In the genomic region with DNA sequence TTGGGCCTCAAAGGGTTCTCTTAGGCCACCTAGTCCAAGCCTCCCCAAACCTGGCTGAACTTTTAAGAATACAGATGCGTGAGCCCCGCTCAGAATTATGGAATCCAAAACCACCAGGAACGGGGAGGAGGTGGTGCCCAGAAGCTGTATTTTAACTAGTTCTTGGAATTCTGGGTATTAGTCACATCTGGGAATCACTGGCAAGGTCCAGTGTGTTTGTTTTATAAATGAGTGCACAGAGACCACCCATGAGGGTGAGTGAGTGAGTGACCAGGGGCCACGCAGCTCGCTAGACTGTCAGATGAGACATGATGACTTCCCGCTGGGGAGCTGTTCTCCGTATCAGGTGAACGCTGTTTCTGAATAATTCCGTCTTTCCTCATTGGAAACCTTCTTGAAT, we compare ENCODE assay signal across 22 cellular contexts. TPM values are rescaled to one million over a fixed set of nuclear protein-coding genes. Genes with fewer than 3 reads are reported as not detected.
A peak's percentile ranks its signal among the peaks of the same experiment; 100 is the strongest.
DNase-seq lines count a peak whose midpoint lies in the region; ATAC-seq, FAIRE-seq and TF ChIP-seq lines count a peak whose summit lies in the region.
"Had no signal": no experiment of that assay in that cellular context is flagged by ENCODE, and none has a peak within 500 bp of the region (broad histone marks: within the 10 kb centered on the region; RNA-seq: fewer than 3 reads in every experiment).

No MANE protein-coding gene starts in this region.

- FAIRE-seq in GM12892 (lab: Jason Lieb, UNC), result no peak
- FAIRE-seq: A549, D721Med, GM18507 had no signal

- H3K4me1 Mint-ChIP-seq in WTC11, result peaks cover 29% of the 10 kb centered on the region
- H3K4me1 Mint-ChIP-seq: CD14-positive monocyte had no signal

- H3K27me3 ChIP-seq in BLaER1, result no peaks in the 10 kb centered on the region
- H3K27me3 ChIP-seq in heart left ventricle, result no peaks in the 10 kb centered on the region

- DNase-seq in WTC11 (ENCODE audit: low spot score), result no peak
- DNase-seq in posterior vena cava (ENCODE audit: low spot score), result peak; percentile 34
- DNase-seq in nucleus accumbens (lab: John Stamatoyannopoulos, UW), result no peak
- DNase-seq in GM12892 (ENCODE audit: insufficient read length), result no peak
- DNase-seq in heart left ventricle, result no peak
- DNase-seq in SKM-1 (lab: John Stamatoyannopoulos, UW; ENCODE audit: unreplicated experiment), result no peak
- DNase-seq: 8988T; ACHN; CD4-positive, alpha-beta T cell; CD8-positive, alpha-beta memory T cell; DMS 273 treated with DMSO at 0.1 percent for 48 hours; DMS79; H9; HFFc6 had no signal

- intact Hi-C loops in posterior vena cava (cut with DNase I), result loop anchor here in 1 of 2 donors (10.0 kb wide), 1 partner anchor 52 kb away; no protein-coding TSS in a partner anchor
- intact Hi-C loops in heart left ventricle (cut with DNase I), result no loop called here

- TF ChIP-seq CTCF in HEK293 (tag by site-specific recombination; IDR thresholded peaks at IDR 0.05), result no peak
- no peak for TF ChIP-seq CTCF in WTC11 (IDR thresholded peaks at IDR 0.05)
- TF ChIP-seq CTCF in heart left ventricle (IDR thresholded peaks at IDR 0.05), result no peak

- CTCF ChIA-PET in HEK293 (lab: Yijun Ruan, JAX) (interaction anchor here (0.6 to 4.2 kb wide), 7 partner anchors 10 to 310 kb away, joined by 3 to 29 read pairs (median 4); no protein-coding TSS in a partner anchor), WTC11 (lab: Charles Lee) (interaction anchor here (1.5 to 3.0 kb wide), 3 partner anchors 10 to 64 kb away, joined by 4 to 29 read pairs (median 14); no protein-coding TSS in a partner anchor)

- TF ChIP-seq POLR2A in GM12892 (IDR thresholded peaks at IDR 0.05; ENCODE audit: low read depth, low read length) (no peak), heart left ventricle (IDR thresholded peaks at IDR 0.05) (no peak)

- H3K4me3 ChIP-seq in BLaER1 (no peak overlapping the region), HEK293 (ENCODE audit: low read depth, low read length) (no peak overlapping the region), heart left ventricle (no peak overlapping the region)
- H3K4me3 ChIP-seq: A549, GM23338 had no signal

- H3K27ac ChIP-seq in BLaER1 (no peak overlapping the region), HEK293 (ENCODE audit: extremely low read depth, low read depth, low read length) (no peak overlapping the region), heart left ventricle (no peak overlapping the region)
- H3K27ac ChIP-seq: A549 had no signal

- H3K27me3 Mint-ChIP-seq in WTC11 (ENCODE audit: low read depth), result no peaks in the 10 kb centered on the region
- H3K27me3 Mint-ChIP-seq: CD4-positive, alpha-beta T cell; CD8-positive, alpha-beta memory T cell had no signal

- H3K9me3 Mint-ChIP-seq in WTC11, result no peaks in the 10 kb centered on the region
- H3K9me3 Mint-ChIP-seq: CD4-positive, alpha-beta T cell; CD8-positive, alpha-beta memory T cell; GM23338; H9; HFFc6 had no signal

- no peaks in the 10 kb centered on the region for H3K9me3 ChIP-seq in BLaER1
- no peaks in the 10 kb centered on the region for H3K9me3 ChIP-seq in HEK293 (ENCODE audit: control insufficient read depth, insufficient read depth, low read depth, low read length)
- H3K9me3 ChIP-seq in heart left ventricle, result no peaks in the 10 kb centered on the region
- H3K9me3 ChIP-seq: A549 had no signal

- H3K4me1 ChIP-seq in BLaER1 (peaks cover 39% of the 10 kb centered on the region), HEK293 (ENCODE audit: control insufficient read depth, insufficient read depth, low read length) (peaks cover 3% of the 10 kb centered on the region; the same call in 1 of the 2 replicates), heart left ventricle (peaks cover 0 to 4% (median 0%) of the 10 kb centered on the region in 12 donors)
- H3K4me1 ChIP-seq: A549 had no signal

- H4K20me1 ChIP-seq in BLaER1, result peaks cover 80% of the 10 kb centered on the region

- H3K4me3 Mint-ChIP-seq in WTC11, result no peak overlapping the region
- H3K4me3 Mint-ChIP-seq: CD14-positive monocyte; CD4-positive, alpha-beta T cell; CD8-positive, alpha-beta memory T cell; GM23338; H9; HFFc6 had no signal

- no peak overlapping the region for H3K9ac ChIP-seq in BLaER1

- POLR2A ChIA-PET in HEK293 (lab: Yijun Ruan, JAX), result no interaction called here
- POLR2A ChIA-PET in WTC11 (lab: Charles Lee), result no interaction called here

- WGBS in heart left ventricle, 4 donors, result 94 to 97% (median 95%) methylated on average over 9 of the region's 9 CpGs

- peaks cover 53% of the 10 kb centered on the region for H3K36me3 Mint-ChIP-seq in WTC11

- ATAC-seq in WTC11 (no peak), heart left ventricle (no peak)
- ATAC-seq: A549, GM23338, HCT116 had no signal

- H3K4me2 ChIP-seq in BLaER1, result peak overlapping the region; percentile 80
- H3K4me2 ChIP-seq: A549, GM23338 had no signal

- H3K36me3 ChIP-seq in BLaER1 (peaks cover 81% of the 10 kb centered on the region), HEK293 (ENCODE audit: control insufficient read depth in 2 of 2, insufficient read depth in 1 of 2, low read length in 2 of 2) (peaks cover 0 to 77% of the 10 kb centered on the region in 2 experiments; a peak in 2 of 3 replicates), heart left ventricle (peaks cover 6 to 100% (median 91%) of the 10 kb centered on the region in 9 donors)

- peak overlapping the region; percentile 68; the same call in 1 of the 2 replicates for H3K27ac Mint-ChIP-seq in WTC11
- H3K27ac Mint-ChIP-seq: CD4-positive, alpha-beta T cell; GM23338; H9; HFFc6 had no signal

TF ChIP-seq in HEK293, 187 proteins besides CTCF, POLR2A, EP300 and RAD21 (continues in another document):
- TF ChIP-seq ZNF560 (tag by site-specific recombination; IDR thresholded peaks at IDR 0.05; ENCODE audit: borderline replicate concordance) (no peak), ZBTB49 (tag by site-specific recombination; IDR thresholded peaks at IDR 0.05; ENCODE audit: low read depth) (no peak), ZNF138 (tag by site-specific recombination; IDR thresholded peaks at IDR 0.05; ENCODE audit: borderline replicate concordance) (no peak), ZNF221 (tag by site-specific recombination; IDR thresholded peaks at IDR 0.05; ENCODE audit: borderline replicate concordance) (no peak), IKZF3 (tag by site-specific recombination; IDR thresholded peaks at IDR 0.05) (no peak), ZBTB20 (tag by site-specific recombination; IDR thresholded peaks at IDR 0.05) (peak; percentile 26; the same call in 1 of the 2 replicates)

TF ChIP-seq in WTC11, 78 proteins besides CTCF, POLR2A, EP300 and RAD21 (continues in another document):
- no peak for TF ChIP-seq OVOL2 (CRISPR knock-in tag; IDR thresholded peaks at IDR 0.05; ENCODE audit: borderline replicate concordance)
- TF ChIP-seq, protein P1, sequence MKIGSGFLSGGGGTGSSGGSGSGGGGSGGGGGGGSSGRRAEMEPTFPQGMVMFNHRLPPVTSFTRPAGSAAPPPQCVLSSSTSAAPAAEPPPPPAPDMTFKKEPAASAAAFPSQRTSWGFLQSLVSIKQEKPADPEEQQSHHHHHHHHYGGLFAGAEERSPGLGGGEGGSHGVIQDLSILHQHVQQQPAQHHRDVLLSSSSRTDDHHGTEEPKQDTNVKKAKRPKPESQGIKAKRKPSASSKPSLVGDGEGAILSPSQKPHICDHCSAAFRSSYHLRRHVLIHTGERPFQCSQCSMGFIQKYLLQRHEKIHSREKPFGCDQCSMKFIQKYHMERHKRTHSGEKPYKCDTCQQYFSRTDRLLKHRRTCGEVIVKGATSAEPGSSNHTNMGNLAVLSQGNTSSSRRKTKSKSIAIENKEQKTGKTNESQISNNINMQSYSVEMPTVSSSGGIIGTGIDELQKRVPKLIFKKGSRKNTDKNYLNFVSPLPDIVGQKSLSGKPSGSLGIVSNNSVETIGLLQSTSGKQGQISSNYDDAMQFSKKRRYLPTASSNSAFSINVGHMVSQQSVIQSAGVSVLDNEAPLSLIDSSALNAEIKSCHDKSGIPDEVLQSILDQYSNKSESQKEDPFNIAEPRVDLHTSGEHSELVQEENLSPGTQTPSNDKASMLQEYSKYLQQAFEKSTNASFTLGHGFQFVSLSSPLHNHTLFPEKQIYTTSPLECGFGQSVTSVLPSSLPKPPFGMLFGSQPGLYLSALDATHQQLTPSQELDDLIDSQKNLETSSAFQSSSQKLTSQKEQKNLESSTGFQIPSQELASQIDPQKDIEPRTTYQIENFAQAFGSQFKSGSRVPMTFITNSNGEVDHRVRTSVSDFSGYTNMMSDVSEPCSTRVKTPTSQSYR (CRISPR knock-in tag; IDR thresholded peaks at IDR 0.05), result no peak
- no peak for TF ChIP-seq ESRRA (CRISPR knock-in tag; IDR thresholded peaks at IDR 0.05; ENCODE audit: borderline replicate concordance)
- no peak for TF ChIP-seq ELF4 (CRISPR knock-in tag; IDR thresholded peaks at IDR 0.05; ENCODE audit: low read depth)
- no peak for TF ChIP-seq CBFB (CRISPR knock-in tag; IDR thresholded peaks at IDR 0.05; ENCODE audit: low read depth)
- TF ChIP-seq HMGXB4 (CRISPR knock-in tag; IDR thresholded peaks at IDR 0.05), result no peak
- no peak for TF ChIP-seq TP53 (CRISPR knock-in tag; IDR thresholded peaks at IDR 0.05)

RNA-seq across cellular contexts. Expression of gene KLHL36, which starts 14.2 kb away (rescaled TPM):
- total RNA-seq in WTC11 (2021) (55.7 to 56.1 TPM (median 55.8 TPM) in 3 replicates), posterior vena cava (10 to 100 TPM; 48.5 to 49.4 TPM), heart left ventricle (10 to 100 TPM; 44.0 to 93.0 (median 62.0) TPM)
- polyA plus RNA-seq in GM12892 (2012; ENCODE audit: missing spikeins), result 11.3 TPM
- 10 to 100 TPM; 19.2 to 39.2 TPM for polyA plus RNA-seq in heart left ventricle

RNA-seq across cellular contexts. Expression of gene USP10, which starts 37.3 kb away (rescaled TPM):
- 138 to 152 TPM (median 139 TPM) in 3 replicates for total RNA-seq in WTC11 (2021)
- total RNA-seq in posterior vena cava, result 10 to 100 TPM; 64.3 to 68.1 TPM
- 83.1 TPM for polyA plus RNA-seq in GM12892 (2012; ENCODE audit: missing spikeins)
- total RNA-seq in heart left ventricle, result 10 to 100 TPM; 57.3 to 73.5 (median 62.9) TPM
- polyA plus RNA-seq in heart left ventricle, result 10 to 100 TPM; 17.8 to 46.8 TPM

RNA-seq across cellular contexts. Expression of gene COTL1, which starts 44.6 kb away (rescaled TPM):
- total RNA-seq in WTC11 (2021), result 102 to 122 TPM (median 122 TPM) in 3 replicates
- 10 to 100 TPM; 55.0 to 66.0 TPM for total RNA-seq in posterior vena cava
- 375 TPM for polyA plus RNA-seq in GM12892 (2012; ENCODE audit: missing spikeins)
- 100 to 1,000 TPM in 1 of 9 donors, 10 to 100 TPM in 5, 1 to 10 TPM in 3; 6.8 to 120 (median 11.0) TPM for total RNA-seq in heart left ventricle
- 10 to 100 TPM in 1 of 2 donors, 1 to 10 TPM in 1; 5.2 to 23.8 TPM for polyA plus RNA-seq in heart left ventricle
